In the genomic region with DNA sequence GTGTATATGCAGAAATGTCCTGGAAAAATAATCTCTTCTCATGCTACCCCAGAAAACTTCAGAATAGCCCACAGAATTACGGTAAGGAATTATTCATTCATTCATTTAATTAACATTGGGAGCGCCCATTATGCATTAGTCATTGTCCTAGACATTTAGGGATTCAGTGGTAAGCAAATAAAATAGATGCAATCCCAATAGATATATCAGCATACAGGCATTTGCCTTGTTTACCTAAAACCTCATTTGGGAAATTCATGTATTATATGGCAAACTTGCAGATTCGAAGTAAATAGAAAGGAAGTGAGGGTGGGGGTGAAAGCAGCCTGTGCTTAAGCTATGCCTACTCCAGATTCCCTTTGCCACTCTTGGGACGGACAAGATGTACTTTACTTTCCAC, we compare ENCODE assay signal across 19 cellular contexts.
"Had no signal": no experiment of that assay in that cellular context is flagged by ENCODE, and none has a peak within 500 bp of the region (broad histone marks: within the 10 kb centered on the region; RNA-seq: fewer than 3 reads in every experiment).

No MANE protein-coding gene starts in this region.

- H3K9me3 ChIP-seq: MG63, SK-N-SH had no signal

- H3K4me3 ChIP-seq: MG63 had no signal

- H3K27ac ChIP-seq: RWPE1 had no signal

- ATAC-seq: Panc1 had no signal

- H3K27me3 ChIP-seq: MG63 had no signal

- DNase-seq: Karpas-422, KG1, MG63, NCI-H1092 treated with DMSO at 0.1 percent for 48 hours, NCI-H1436, NCI-H187, NCI-H2029, NCI-H2081 treated with DMSO at 0.1 percent for 48 hours, NCI-H2171, NCI-H446, NCI-H510A, NCI-H524 treated with DMSO at 0.1 percent for 48 hours, NCI-H69, NCI-H774, SHP77, SK-N-SH, SW 1271 had no signal

- H3K4me2 ChIP-seq: SK-N-SH had no signal

- H3K9ac ChIP-seq: SK-N-SH had no signal
